ENCODE assay signal across 1 cellular context in the genomic region with DNA sequence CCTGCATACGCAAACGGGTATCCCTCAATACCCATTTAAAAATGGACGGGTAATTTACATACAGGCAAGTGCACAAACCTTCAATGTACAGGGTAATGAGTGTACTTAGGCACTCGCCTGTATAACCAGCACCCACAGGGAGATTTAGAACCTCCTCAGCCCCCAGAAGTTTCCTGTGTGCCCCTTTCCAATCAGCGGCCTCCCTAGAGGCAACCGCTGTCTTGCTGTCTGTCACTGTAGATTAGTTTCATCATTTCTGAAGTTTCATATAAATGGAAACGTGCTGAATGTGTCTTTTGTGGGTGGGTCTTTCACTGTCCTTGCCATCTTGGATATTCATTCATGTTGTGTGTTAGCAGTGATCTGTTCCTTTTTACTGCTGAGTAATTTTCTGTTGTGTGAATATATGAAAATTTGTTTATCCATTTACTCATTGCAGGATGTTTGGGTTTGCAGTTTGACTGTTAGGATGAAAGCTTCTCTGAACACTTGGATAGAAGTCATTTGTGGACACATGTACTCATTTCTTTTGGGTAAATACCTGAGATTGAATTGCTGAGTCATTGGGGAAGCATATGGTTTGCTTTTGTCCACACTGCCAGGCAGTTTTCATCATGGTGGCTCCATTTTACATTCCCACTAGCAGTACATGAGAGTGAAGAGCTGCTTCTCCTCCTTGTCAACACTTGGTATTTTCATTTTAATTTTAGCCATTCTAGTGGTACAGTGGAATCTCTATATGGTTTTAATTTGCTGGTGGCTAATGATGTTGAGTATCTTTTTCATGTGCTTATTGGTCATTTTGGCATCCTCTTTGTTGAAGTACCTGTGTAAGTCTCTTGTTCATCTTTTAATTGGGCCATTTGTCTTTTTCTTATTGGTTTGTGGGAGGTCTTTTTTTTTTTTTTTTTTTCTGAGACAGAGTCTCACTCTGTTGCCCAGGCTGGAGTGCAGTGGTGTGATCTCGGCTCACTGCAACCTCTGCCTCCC.
TF ChIP-seq lines count a peak whose summit lies in the region.

No MANE protein-coding gene starts in this region.

TF ChIP-seq in K562, 482 proteins besides CTCF, POLR2A, EP300 and RAD21 (continued from another document):
- TF ChIP-seq, protein P1, sequence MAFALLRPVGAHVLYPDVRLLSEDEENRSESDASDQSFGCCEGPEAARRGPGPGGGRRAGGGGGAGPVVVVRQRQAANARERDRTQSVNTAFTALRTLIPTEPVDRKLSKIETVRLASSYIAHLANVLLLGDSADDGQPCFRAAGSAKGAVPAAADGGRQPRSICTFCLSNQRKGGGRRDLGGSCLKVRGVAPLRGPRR (CRISPR knock-in tag; IDR thresholded peaks at IDR 0.05): no peak
- TF ChIP-seq DIDO1 (tag; IDR thresholded peaks at IDR 0.05; ENCODE audit: low read depth): no peak
- TF ChIP-seq, protein P2, sequence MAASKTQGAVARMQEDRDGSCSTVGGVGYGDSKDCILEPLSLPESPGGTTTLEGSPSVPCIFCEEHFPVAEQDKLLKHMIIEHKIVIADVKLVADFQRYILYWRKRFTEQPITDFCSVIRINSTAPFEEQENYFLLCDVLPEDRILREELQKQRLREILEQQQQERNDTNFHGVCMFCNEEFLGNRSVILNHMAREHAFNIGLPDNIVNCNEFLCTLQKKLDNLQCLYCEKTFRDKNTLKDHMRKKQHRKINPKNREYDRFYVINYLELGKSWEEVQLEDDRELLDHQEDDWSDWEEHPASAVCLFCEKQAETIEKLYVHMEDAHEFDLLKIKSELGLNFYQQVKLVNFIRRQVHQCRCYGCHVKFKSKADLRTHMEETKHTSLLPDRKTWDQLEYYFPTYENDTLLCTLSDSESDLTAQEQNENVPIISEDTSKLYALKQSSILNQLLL (CRISPR knock-in tag; IDR thresholded peaks at IDR 0.05; ENCODE audit: borderline replicate concordance): no peak
- TF ChIP-seq KDM2B (CRISPR knock-in tag; IDR thresholded peaks at IDR 0.05): no peak
- TF ChIP-seq ZKSCAN8 (CRISPR knock-in tag; IDR thresholded peaks at IDR 0.05): peak; percentile 52; the same call in 1 of the 2 replicates
- TF ChIP-seq, protein P3, sequence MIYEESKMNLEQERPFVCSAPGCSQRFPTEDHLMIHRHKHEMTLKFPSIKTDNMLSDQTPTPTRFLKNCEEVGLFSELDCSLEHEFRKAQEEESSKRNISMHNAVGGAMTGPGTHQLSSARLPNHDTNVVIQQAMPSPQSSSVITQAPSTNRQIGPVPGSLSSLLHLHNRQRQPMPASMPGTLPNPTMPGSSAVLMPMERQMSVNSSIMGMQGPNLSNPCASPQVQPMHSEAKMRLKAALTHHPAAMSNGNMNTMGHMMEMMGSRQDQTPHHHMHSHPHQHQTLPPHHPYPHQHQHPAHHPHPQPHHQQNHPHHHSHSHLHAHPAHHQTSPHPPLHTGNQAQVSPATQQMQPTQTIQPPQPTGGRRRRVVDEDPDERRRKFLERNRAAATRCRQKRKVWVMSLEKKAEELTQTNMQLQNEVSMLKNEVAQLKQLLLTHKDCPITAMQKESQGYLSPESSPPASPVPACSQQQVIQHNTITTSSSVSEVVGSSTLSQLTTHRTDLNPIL (CRISPR knock-in tag; IDR thresholded peaks at IDR 0.05): no peak
- TF ChIP-seq BRD4 (IDR thresholded peaks at IDR 0.05): 0 out of 2 replicates have a peak, but pooled peaks have one; percentile 76
- no peak for TF ChIP-seq MAZ (CRISPR knock-in tag; conservative IDR thresholded peaks at IDR 0.05 in 1 of 2, IDR thresholded peaks at IDR 0.05 in 1 of 2)
- TF ChIP-seq SETDB1 (IDR thresholded peaks at IDR 0.05; ENCODE audit: low read length): no peak
- no peak for TF ChIP-seq ZNF3 (CRISPR knock-in tag; IDR thresholded peaks at IDR 0.05)
- no peak for TF ChIP-seq E2F3 (CRISPR knock-in tag; IDR thresholded peaks at IDR 0.05)
- TF ChIP-seq, protein P4, sequence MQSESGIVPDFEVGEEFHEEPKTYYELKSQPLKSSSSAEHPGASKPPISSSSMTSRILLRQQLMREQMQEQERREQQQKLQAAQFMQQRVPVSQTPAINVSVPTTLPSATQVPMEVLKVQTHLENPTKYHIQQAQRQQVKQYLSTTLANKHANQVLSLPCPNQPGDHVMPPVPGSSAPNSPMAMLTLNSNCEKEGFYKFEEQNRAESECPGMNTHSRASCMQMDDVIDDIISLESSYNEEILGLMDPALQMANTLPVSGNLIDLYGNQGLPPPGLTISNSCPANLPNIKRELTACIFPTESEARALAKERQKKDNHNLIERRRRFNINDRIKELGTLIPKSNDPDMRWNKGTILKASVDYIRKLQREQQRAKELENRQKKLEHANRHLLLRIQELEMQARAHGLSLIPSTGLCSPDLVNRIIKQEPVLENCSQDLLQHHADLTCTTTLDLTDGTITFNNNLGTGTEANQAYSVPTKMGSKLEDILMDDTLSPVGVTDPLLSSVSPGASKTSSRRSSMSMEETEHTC (IDR thresholded peaks at IDR 0.05): no peak
- TF ChIP-seq MAFF (IDR thresholded peaks at IDR 0.05; ENCODE audit: low read length): peak; percentile 90
- TF ChIP-seq HDAC2 (IDR thresholded peaks at IDR 0.05): peak; percentile 40; the same call in 1 of the 2 replicates
- TF ChIP-seq, protein P5, sequence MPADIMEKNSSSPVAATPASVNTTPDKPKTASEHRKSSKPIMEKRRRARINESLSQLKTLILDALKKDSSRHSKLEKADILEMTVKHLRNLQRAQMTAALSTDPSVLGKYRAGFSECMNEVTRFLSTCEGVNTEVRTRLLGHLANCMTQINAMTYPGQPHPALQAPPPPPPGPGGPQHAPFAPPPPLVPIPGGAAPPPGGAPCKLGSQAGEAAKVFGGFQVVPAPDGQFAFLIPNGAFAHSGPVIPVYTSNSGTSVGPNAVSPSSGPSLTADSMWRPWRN (IDR thresholded peaks at IDR 0.05; ENCODE audit: low read depth): no peak
- no peak for TF ChIP-seq YBX1 (IDR thresholded peaks at IDR 0.05)
- no peak for TF ChIP-seq ZNF217 (CRISPR knock-in tag; IDR thresholded peaks at IDR 0.05)
- TF ChIP-seq MCM5 (IDR thresholded peaks at IDR 0.05; ENCODE audit: low read depth): no peak
- TF ChIP-seq, protein P6, sequence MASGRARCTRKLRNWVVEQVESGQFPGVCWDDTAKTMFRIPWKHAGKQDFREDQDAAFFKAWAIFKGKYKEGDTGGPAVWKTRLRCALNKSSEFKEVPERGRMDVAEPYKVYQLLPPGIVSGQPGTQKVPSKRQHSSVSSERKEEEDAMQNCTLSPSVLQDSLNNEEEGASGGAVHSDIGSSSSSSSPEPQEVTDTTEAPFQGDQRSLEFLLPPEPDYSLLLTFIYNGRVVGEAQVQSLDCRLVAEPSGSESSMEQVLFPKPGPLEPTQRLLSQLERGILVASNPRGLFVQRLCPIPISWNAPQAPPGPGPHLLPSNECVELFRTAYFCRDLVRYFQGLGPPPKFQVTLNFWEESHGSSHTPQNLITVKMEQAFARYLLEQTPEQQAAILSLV (tag; IDR thresholded peaks at IDR 0.05): no peak
- peak; percentile 56 for TF ChIP-seq BRD9 (IDR thresholded peaks at IDR 0.05; ENCODE audit: low read depth, partially characterized antibody)
- TF ChIP-seq ELF1 (tag; IDR thresholded peaks at IDR 0.05): no peak
- no peak for TF ChIP-seq KLF6 (CRISPR knock-in tag; IDR thresholded peaks at IDR 0.05; ENCODE audit: borderline replicate concordance)
- TF ChIP-seq RHOXF2B (CRISPR knock-in tag; conservative IDR thresholded peaks at IDR 0.05): no peak
- TF ChIP-seq, protein P7, sequence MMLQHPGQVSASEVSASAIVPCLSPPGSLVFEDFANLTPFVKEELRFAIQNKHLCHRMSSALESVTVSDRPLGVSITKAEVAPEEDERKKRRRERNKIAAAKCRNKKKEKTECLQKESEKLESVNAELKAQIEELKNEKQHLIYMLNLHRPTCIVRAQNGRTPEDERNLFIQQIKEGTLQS (IDR thresholded peaks at IDR 0.05): peak; percentile 38; the same call in 1 of the 2 replicates
- TF ChIP-seq, protein P7 (CRISPR knock-in tag; conservative IDR thresholded peaks at IDR 0.05): no peak
- TF ChIP-seq, protein P8, sequence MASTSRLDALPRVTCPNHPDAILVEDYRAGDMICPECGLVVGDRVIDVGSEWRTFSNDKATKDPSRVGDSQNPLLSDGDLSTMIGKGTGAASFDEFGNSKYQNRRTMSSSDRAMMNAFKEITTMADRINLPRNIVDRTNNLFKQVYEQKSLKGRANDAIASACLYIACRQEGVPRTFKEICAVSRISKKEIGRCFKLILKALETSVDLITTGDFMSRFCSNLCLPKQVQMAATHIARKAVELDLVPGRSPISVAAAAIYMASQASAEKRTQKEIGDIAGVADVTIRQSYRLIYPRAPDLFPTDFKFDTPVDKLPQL (IDR thresholded peaks at IDR 0.05; ENCODE audit: extremely low read depth, insufficient read length): no peak
- no peak; the same call in 1 of the 2 replicates for TF ChIP-seq TRIM28 (IDR thresholded peaks at IDR 0.05)
- TF ChIP-seq, protein P9, sequence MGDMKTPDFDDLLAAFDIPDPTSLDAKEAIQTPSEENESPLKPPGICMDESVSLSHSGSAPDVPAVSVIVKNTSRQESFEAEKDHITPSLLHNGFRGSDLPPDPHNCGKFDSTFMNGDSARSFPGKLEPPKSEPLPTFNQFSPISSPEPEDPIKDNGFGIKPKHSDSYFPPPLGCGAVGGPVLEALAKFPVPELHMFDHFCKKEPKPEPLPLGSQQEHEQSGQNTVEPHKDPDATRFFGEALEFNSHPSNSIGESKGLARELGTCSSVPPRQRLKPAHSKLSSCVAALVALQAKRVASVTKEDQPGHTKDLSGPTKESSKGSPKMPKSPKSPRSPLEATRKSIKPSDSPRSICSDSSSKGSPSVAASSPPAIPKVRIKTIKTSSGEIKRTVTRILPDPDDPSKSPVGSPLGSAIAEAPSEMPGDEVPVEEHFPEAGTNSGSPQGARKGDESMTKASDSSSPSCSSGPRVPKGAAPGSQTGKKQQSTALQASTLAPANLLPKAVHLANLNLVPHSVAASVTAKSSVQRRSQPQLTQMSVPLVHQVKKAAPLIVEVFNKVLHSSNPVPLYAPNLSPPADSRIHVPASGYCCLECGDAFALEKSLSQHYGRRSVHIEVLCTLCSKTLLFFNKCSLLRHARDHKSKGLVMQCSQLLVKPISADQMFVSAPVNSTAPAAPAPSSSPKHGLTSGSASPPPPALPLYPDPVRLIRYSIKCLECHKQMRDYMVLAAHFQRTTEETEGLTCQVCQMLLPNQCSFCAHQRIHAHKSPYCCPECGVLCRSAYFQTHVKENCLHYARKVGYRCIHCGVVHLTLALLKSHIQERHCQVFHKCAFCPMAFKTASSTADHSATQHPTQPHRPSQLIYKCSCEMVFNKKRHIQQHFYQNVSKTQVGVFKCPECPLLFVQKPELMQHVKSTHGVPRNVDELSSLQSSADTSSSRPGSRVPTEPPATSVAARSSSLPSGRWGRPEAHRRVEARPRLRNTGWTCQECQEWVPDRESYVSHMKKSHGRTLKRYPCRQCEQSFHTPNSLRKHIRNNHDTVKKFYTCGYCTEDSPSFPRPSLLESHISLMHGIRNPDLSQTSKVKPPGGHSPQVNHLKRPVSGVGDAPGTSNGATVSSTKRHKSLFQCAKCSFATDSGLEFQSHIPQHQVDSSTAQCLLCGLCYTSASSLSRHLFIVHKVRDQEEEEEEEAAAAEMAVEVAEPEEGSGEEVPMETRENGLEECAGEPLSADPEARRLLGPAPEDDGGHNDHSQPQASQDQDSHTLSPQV (IDR thresholded peaks at IDR 0.05): peak; percentile 92
- no peak for TF ChIP-seq ZC3H8 (IDR thresholded peaks at IDR 0.05)
- no peak for TF ChIP-seq MCM2 (IDR thresholded peaks at IDR 0.05; ENCODE audit: low read depth)
- TF ChIP-seq ARID2 (IDR thresholded peaks at IDR 0.05): no peak
- no peak for TF ChIP-seq NFATC3 (IDR thresholded peaks at IDR 0.05)
- TF ChIP-seq GATAD2A (IDR thresholded peaks at IDR 0.05): no peak
- TF ChIP-seq ZFP36 (IDR thresholded peaks at IDR 0.05; ENCODE audit: low read depth, low read length, partially characterized antibody): peak; percentile 83
- TF ChIP-seq BACH1 (tag; IDR thresholded peaks at IDR 0.05): peak; percentile 88
- TF ChIP-seq L3MBTL2 (IDR thresholded peaks at IDR 0.05): no peak
- no peak for TF ChIP-seq TAF15 (IDR thresholded peaks at IDR 0.05; ENCODE audit: low read depth, low read length)
- no peak for TF ChIP-seq SRSF9 (IDR thresholded peaks at IDR 0.05; ENCODE audit: borderline replicate concordance, low read depth, low read length)
